In the genomic region with DNA sequence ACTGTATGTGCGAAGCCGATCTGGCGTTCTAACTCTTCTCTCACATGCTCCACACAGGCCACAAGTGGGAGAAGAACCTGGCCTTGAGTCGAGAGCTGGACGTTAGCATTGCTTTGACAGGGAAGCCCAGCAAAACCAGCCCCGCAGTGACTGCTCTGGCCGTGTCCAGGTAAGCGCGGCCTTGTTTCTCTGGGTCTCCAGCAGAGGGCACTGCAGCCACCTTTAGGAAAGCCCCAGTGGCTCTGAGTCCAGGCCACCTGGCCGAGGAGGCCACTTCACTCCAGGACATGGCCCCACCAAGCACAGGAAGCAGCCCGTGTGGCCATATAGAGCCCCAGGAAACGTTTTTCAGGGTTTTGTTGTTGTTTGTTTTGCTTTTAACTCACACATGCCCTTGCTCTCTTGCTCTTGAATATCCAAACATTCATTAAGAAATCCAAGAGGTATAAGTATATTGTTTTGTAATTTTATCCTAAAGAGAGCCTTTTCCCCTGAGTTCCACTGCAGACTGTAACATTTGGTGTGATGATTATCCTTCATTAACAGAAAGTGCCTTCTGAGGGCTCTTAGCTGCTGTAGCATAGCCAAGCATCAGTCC, we compare ENCODE assay signal across 9 cellular contexts. TPM values are rescaled to one million over a fixed set of nuclear protein-coding genes. Genes with fewer than 3 reads are reported as not detected.
A peak's percentile ranks its signal among the peaks of the same experiment; 100 is the strongest.
DNase-seq lines count a peak whose midpoint lies in the region; ATAC-seq, FAIRE-seq and TF ChIP-seq lines count a peak whose summit lies in the region.
"Had no signal": no experiment of that assay in that cellular context is flagged by ENCODE, and none has a peak within 500 bp of the region (broad histone marks: within the 10 kb centered on the region; RNA-seq: fewer than 3 reads in every experiment).

No MANE protein-coding gene starts in this region.

- peaks cover 16% of the 10 kb centered on the region for H3K27me3 Mint-ChIP-seq in T-helper 17 cell

- ATAC-seq in HG03342 (IDR thresholded peaks at IDR 0.05; ENCODE audit: unreplicated experiment) = peak; percentile 47
- peak; percentile 55 for ATAC-seq in T-helper 17 cell
- ATAC-seq in HG03457 (IDR thresholded peaks at IDR 0.05; ENCODE audit: unreplicated experiment) = no peak
- no peak for ATAC-seq in HG03565 (IDR thresholded peaks at IDR 0.05; ENCODE audit: unreplicated experiment)

- CTCF ChIA-PET in mammary epithelial cell (lab: Charles Lee; ENCODE audit: low non-redundant PET) = no interaction called here

- H3K36me3 ChIP-seq in DOHH2 (ENCODE audit: control insufficient read depth, low read length) (peaks cover 25% of the 10 kb centered on the region), mammary epithelial cell (ENCODE audit: insufficient read depth, low read length) (no peaks in the 10 kb centered on the region), keratinocyte (ENCODE audit: control insufficient read depth in 2 of 2, extremely low read depth in 1 of 2, insufficient read depth in 2 of 2, low read length in 2 of 2) (no peaks in the 10 kb centered on the region)

- H3K27me3 ChIP-seq in DOHH2 (ENCODE audit: control insufficient read depth, low read length) = no peaks in the 10 kb centered on the region
- H3K27me3 ChIP-seq in mammary epithelial cell (ENCODE audit: insufficient read depth, low read length) = no peaks in the 10 kb centered on the region
- peaks cover 7% of the 10 kb centered on the region for H3K27me3 ChIP-seq in keratinocyte (ENCODE audit: control insufficient read depth, extremely low read depth, insufficient read depth, low read length)

- DNase-seq in T-helper 17 cell = peak in 1 of 3 donors; percentile 25
- peak; percentile 7 for DNase-seq in mammary epithelial cell
- no peak for DNase-seq in keratinocyte (ENCODE audit: low read depth, low spot score)
- peak in 2 of 3 donors; percentile 6 to 31 for DNase-seq in stimulated activated CD4-positive, alpha-beta T cell treated with anti-CD3 and anti-CD28 coated beads, TNF-alpha, amount 100 ng/mL, for 48 hours (ENCODE audit: low read depth in 3 of 3)

- no peaks in the 10 kb centered on the region for H3F3A ChIP-seq in DOHH2 (ENCODE audit: control insufficient read depth, insufficient read depth)

- TF ChIP-seq CTCF in DOHH2 (IDR thresholded peaks at IDR 0.05; ENCODE audit: low read depth, low read length, poor library complexity, severe bottlenecking) (peak; percentile 85), mammary epithelial cell (conservative IDR thresholded peaks at IDR 0.05 in 1 of 2, IDR thresholded peaks at IDR 0.05 in 1 of 2; ENCODE audit: extremely low read depth in 1 of 2, insufficient read depth in 1 of 2, low read depth in 1 of 2, low read length in 2 of 2) (peak; percentile 63 to 89), keratinocyte (optimal IDR thresholded peaks at IDR 0.05 in 1 of 3, IDR thresholded peaks at IDR 0.05 in 1 of 3, conservative IDR thresholded peaks at IDR 0.05 in 1 of 3; ENCODE audit: extremely low read depth in 1 of 3, insufficient read depth in 2 of 3, low read length in 3 of 3) (peak; percentile 77 to 91 (median 87))

- no peak overlapping the region for H3K4me3 Mint-ChIP-seq in T-helper 17 cell

- H3K4me2 ChIP-seq in DOHH2 (ENCODE audit: low read length) (no peak overlapping the region), mammary epithelial cell (ENCODE audit: insufficient read depth, low read depth, low read length) (no peak overlapping the region), keratinocyte (ENCODE audit: control insufficient read depth, extremely low read depth, insufficient read depth, low read depth, low read length) (no peak overlapping the region)

- H3K9me2 ChIP-seq in DOHH2 (replicated peaks; ENCODE audit: control insufficient read depth, low read length) = no peaks in the 10 kb centered on the region

- dilution Hi-C loops in mammary epithelial cell (cut with HindIII; ENCODE audit: low sequenced_read_pairs) (no loop called here), keratinocyte (cut with MboI; ENCODE audit: extremely low pct_ligation_motif_present, low sequenced_read_pairs) (no loop called here)

- H3K4me1 ChIP-seq in DOHH2 (ENCODE audit: control insufficient read depth, low read length) (no peaks in the 10 kb centered on the region), mammary epithelial cell (ENCODE audit: insufficient read depth, low read length) (no peaks in the 10 kb centered on the region), keratinocyte (ENCODE audit: control insufficient read depth, extremely low read depth, insufficient read depth, low read length) (no peaks in the 10 kb centered on the region)

- H3K4me3 ChIP-seq in DOHH2 (ENCODE audit: low read length) (no peak overlapping the region), mammary epithelial cell (replicated peaks in 1 of 3; ENCODE audit: insufficient read depth in 1 of 3, low read depth in 2 of 3, low read length in 3 of 3) (no peak overlapping the region), keratinocyte (ENCODE audit: control insufficient read depth in 2 of 3, extremely low read depth in 1 of 3, insufficient read depth in 2 of 3, low read depth in 1 of 3, low read length in 3 of 3) (no peak overlapping the region)

- H3K27ac Mint-ChIP-seq in T-helper 17 cell = no peak overlapping the region

- peaks cover 4% of the 10 kb centered on the region for H3K4me1 Mint-ChIP-seq in T-helper 17 cell

- H3K79me2 ChIP-seq in DOHH2 (ENCODE audit: control insufficient read depth, low read length) (no peaks in the 10 kb centered on the region), mammary epithelial cell (ENCODE audit: insufficient read depth, low read length) (no peaks in the 10 kb centered on the region), keratinocyte (ENCODE audit: control insufficient read depth, insufficient read depth, low read length) (no peaks in the 10 kb centered on the region)

- H3K27ac ChIP-seq in DOHH2 (ENCODE audit: low read depth, low read length) (no peak overlapping the region), mammary epithelial cell (ENCODE audit: insufficient read depth, low read depth, low read length) (no peak overlapping the region), keratinocyte (ENCODE audit: control insufficient read depth, insufficient read depth, low read length) (no peak overlapping the region)

- H3K9me1 ChIP-seq in keratinocyte (ENCODE audit: control insufficient read depth, extremely low read depth, insufficient read depth, low read length) = no peaks in the 10 kb centered on the region

- H3K9ac ChIP-seq in mammary epithelial cell (ENCODE audit: insufficient read depth, low read length) (no peak overlapping the region), keratinocyte (ENCODE audit: control insufficient read depth, extremely low read depth, insufficient read depth, low read length) (no peak overlapping the region)

- intact Hi-C loops in mammary epithelial cell (cut with micrococcal nuclease) = loop anchor here (1.0 to 10.0 kb wide), 4 partner anchors 183 to 531 kb away; no protein-coding TSS in a partner anchor

- H2AFZ ChIP-seq in mammary epithelial cell (ENCODE audit: low read depth, low read length) (no peak overlapping the region), keratinocyte (ENCODE audit: control insufficient read depth, low read length) (no peak overlapping the region)

- no TSS peak for BruUV-seq in mammary epithelial cell (replicated peaks; lab: Mats Ljungman, UMichigan)

- in situ Hi-C loops in mammary epithelial cell (cut with MboI; ENCODE audit: low sequenced_read_pairs in 2 of 2) = no loop called here

- H4K20me1 ChIP-seq in DOHH2 (ENCODE audit: control insufficient read depth, insufficient read depth, low read depth, low read length) (no peaks in the 10 kb centered on the region), mammary epithelial cell (ENCODE audit: insufficient read depth, low read length) (no peaks in the 10 kb centered on the region), keratinocyte (ENCODE audit: control insufficient read depth, extremely low read depth, insufficient read depth, low read length) (no peaks in the 10 kb centered on the region)

- peaks cover 2% of the 10 kb centered on the region for H3K36me3 Mint-ChIP-seq in T-helper 17 cell (ENCODE audit: low read depth)

- H3K9me3 ChIP-seq in DOHH2 (ENCODE audit: control insufficient read depth, insufficient read depth, low read length) (no peaks in the 10 kb centered on the region), T-helper 17 cell (ENCODE audit: control insufficient read depth, low read length, poor library complexity, severe bottlenecking) (no peaks in the 10 kb centered on the region), mammary epithelial cell (replicated peaks; ENCODE audit: insufficient read depth, low read length) (no peaks in the 10 kb centered on the region), keratinocyte (ENCODE audit: control insufficient read depth, low read depth, low read length) (no peaks in the 10 kb centered on the region)

- WGBS in mammary epithelial cell (ENCODE audit: low coverage, missing lambda C conversion rate) = 30% methylated on average over 12 of the region's 12 CpGs

- no peak for FAIRE-seq in keratinocyte (lab: Jason Lieb, UNC)

RNA-seq across cellular contexts. Expression of gene LRRC18, which starts 41.8 kb away (rescaled TPM):
- total RNA-seq in T-helper 17 cell (not detected), mammary epithelial cell (not detected)
- polyA plus RNA-seq in mammary epithelial cell (not detected), keratinocyte (not detected in 3 replicates)
- polyA minus RNA-seq in mammary epithelial cell (not detected), keratinocyte (not detected in 3 replicates)
- not detected for polyA plus RNA-seq in keratinocyte (2011; ENCODE audit: low read depth)
- polyA plus RNA-seq in keratinocyte (2011; cell fraction: cytosol; rRNA removed) = not detected in 2 replicates
- 0.06 TPM in 1 of 2 replicates, not detected in the other for polyA plus RNA-seq in keratinocyte (2011; cell fraction: nucleus; rRNA removed)
- not detected in 2 replicates for polyA plus RNA-seq in keratinocyte (2012; ENCODE audit: low replicate concordance)
- polyA minus RNA-seq in keratinocyte (2011; cell fraction: cytosol; rRNA and poly(A)+ RNA removed) = not detected
- not detected in 2 replicates for polyA minus RNA-seq in keratinocyte (2011; cell fraction: nucleus; rRNA and poly(A)+ RNA removed)
- total RNA-seq: T-helper 1 cell treated with Interleukin-12 subunit alpha and Interleukin-12 subunit beta and Interleukin-4 antibody, amounts not matched to agents 30 ng/mL and 1 ng/mL, for 36 hours had no signal

Comparison
In these comparisons a context has a peak if more than half of its experiments do, and no peak if none do; other contexts are left out.
1. ATAC-seq: peak in HG03342 (single experiment) and T-helper 17 cell (single experiment); none in HG03457 (single experiment) and HG03565 (single experiment).
2. Peak in every context shown above with its lines, with median percentiles within 50 percentile points of each other: CTCF ChIP-seq.